8 cellular contexts compared by ENCODE assay signal in genomic region chr5:97142521-97143254, GRCh38. TPM values are rescaled to one million over a fixed set of nuclear protein-coding genes. Genes with fewer than 3 reads are reported as not detected.
DNase-seq lines count a peak whose midpoint lies in the region; ATAC-seq lines count a peak whose summit lies in the region.

Gene LIX1, minus strand, starts transcription at chr5:97142611. Its CDS starts 35 bp downstream, at chr5:97142576.

- H3K9me3 ChIP-seq in Karpas-422 (ENCODE audit: low read length) (no peaks in the 10 kb centered on the region), ectodermal cell (ENCODE audit: control insufficient read depth, low read length) (no peaks in the 10 kb centered on the region)

- peaks cover 6% of the 10 kb centered on the region for H3K27me3 Mint-ChIP-seq in activated naive CD4-positive, alpha-beta T cell treated with anti-CD3 and anti-CD28 coated beads for 36 hours (ENCODE audit: low read depth)
- no peaks in the 10 kb centered on the region for H3K27me3 Mint-ChIP-seq in memory B cell

- no peak within 1 kb of the TSS for H3K4me3 Mint-ChIP-seq in activated naive CD4-positive, alpha-beta T cell treated with anti-CD3 and anti-CD28 coated beads for 36 hours
- no peak within 1 kb of the TSS for H3K4me3 Mint-ChIP-seq in memory B cell

- CTCF ChIA-PET in activated naive CD4-positive, alpha-beta T cell treated with anti-CD3 and anti-CD28 coated beads for 36 hours (lab: Charles Lee) = interaction anchor here (0.6 to 3.2 kb wide), 23 partner anchors 8 to 1625 kb away, joined by 3 to 43 read pairs (median 4); no protein-coding TSS in a partner anchor

- H3K9me2 ChIP-seq in Karpas-422 (replicated peaks; ENCODE audit: insufficient read depth, low read length) = no peaks in the 10 kb centered on the region

- 46 to 47% methylated on average over 6 of the region's 6 CpGs for WGBS in ectodermal cell, 2 experiments

- no peak within 1 kb of the TSS for H3K9ac ChIP-seq in Karpas-422 (ENCODE audit: low read length)

- no peaks in the 10 kb centered on the region for H3K27me3 ChIP-seq in Karpas-422 (ENCODE audit: low read length)
- no peaks in the 10 kb centered on the region for H3K27me3 ChIP-seq in ectodermal cell (ENCODE audit: control insufficient read depth, insufficient read depth, low read length, poor library complexity, severe bottlenecking)

- no peak within 1 kb of the TSS for H3K27ac Mint-ChIP-seq in activated naive CD4-positive, alpha-beta T cell treated with anti-CD3 and anti-CD28 coated beads for 36 hours
- no peak within 1 kb of the TSS for H3K27ac Mint-ChIP-seq in memory B cell

- H3K4me1 Mint-ChIP-seq in activated naive CD4-positive, alpha-beta T cell treated with anti-CD3 and anti-CD28 coated beads for 36 hours (ENCODE audit: low read depth) = no peaks in the 10 kb centered on the region
- no peaks in the 10 kb centered on the region for H3K4me1 Mint-ChIP-seq in memory B cell

- H3K9me3 Mint-ChIP-seq in activated naive CD4-positive, alpha-beta T cell treated with anti-CD3 and anti-CD28 coated beads for 36 hours = no peaks in the 10 kb centered on the region
- no peaks in the 10 kb centered on the region for H3K9me3 Mint-ChIP-seq in memory B cell

- DNase-seq in activated naive CD4-positive, alpha-beta T cell treated with anti-CD3 and anti-CD28 coated beads for 36 hours = peak; percentile 60
- no peak for DNase-seq in activated naive CD4-positive, alpha-beta T cell treated with Interleukin-2 at 50 U/mL for 16 hours
- DNase-seq in Karpas-422 = peak; percentile 79
- DNase-seq in SHP77 treated with DMSO at 0.1 percent for 48 hours (lab: John Stamatoyannopoulos, UW) = peak; percentile 21
- peak in 1 of 2 donors; percentile 7 for DNase-seq in memory B cell (ENCODE audit: low spot score in 2 of 2)
- no peak for DNase-seq in OCI-M2 (lab: John Stamatoyannopoulos, UW; ENCODE audit: unreplicated experiment)

- no peaks in the 10 kb centered on the region for H3K36me3 ChIP-seq in Karpas-422 (ENCODE audit: insufficient read depth, low read length)
- no peaks in the 10 kb centered on the region for H3K36me3 ChIP-seq in ectodermal cell (ENCODE audit: control insufficient read depth, insufficient read depth, low read length)

- H3K27ac ChIP-seq in Karpas-422 (ENCODE audit: low read length) (no peak within 1 kb of the TSS), ectodermal cell (ENCODE audit: insufficient read depth, low read depth, low read length, poor library complexity, severe bottlenecking) (peak within 1 kb of the TSS; percentile 70)

- H3K36me3 Mint-ChIP-seq in activated naive CD4-positive, alpha-beta T cell treated with anti-CD3 and anti-CD28 coated beads for 36 hours (ENCODE audit: low read depth) = no peaks in the 10 kb centered on the region
- no peaks in the 10 kb centered on the region for H3K36me3 Mint-ChIP-seq in memory B cell

- H3K4me2 ChIP-seq in Karpas-422 (ENCODE audit: low read depth, low read length, poor library complexity, severe bottlenecking) = no peak within 1 kb of the TSS

- H3K4me3 ChIP-seq in Karpas-422 (ENCODE audit: low read length) = no peak within 1 kb of the TSS
- peak within 1 kb of the TSS; percentile 54 for H3K4me3 ChIP-seq in ectodermal cell (ENCODE audit: insufficient read depth, low read depth, low read length)

- ATAC-seq in GM21825 (IDR thresholded peaks at IDR 0.05; ENCODE audit: unreplicated experiment) = peak; percentile 83
- peak; percentile 70 for ATAC-seq in memory B cell (ENCODE audit: low read depth)

- no peaks in the 10 kb centered on the region for H4K20me1 ChIP-seq in Karpas-422 (ENCODE audit: insufficient read depth, low read depth, low read length)

- peaks cover 19% of the 10 kb centered on the region for H3K4me1 ChIP-seq in Karpas-422 (ENCODE audit: low read length)
- H3K4me1 ChIP-seq in ectodermal cell (ENCODE audit: control insufficient read depth, insufficient read depth, low read length) = peaks cover 35% of the 10 kb centered on the region

- intact Hi-C loops in activated naive CD4-positive, alpha-beta T cell treated with anti-CD3 and anti-CD28 coated beads for 36 hours (cut with micrococcal nuclease) = loop anchor here (1.0 to 5.0 kb wide), 5 partner anchors 95 to 530 kb away; no protein-coding TSS in a partner anchor

- H3K79me2 ChIP-seq in Karpas-422 (ENCODE audit: low read length) = no peaks in the 10 kb centered on the region

- H2AFZ ChIP-seq in Karpas-422 (ENCODE audit: low read length) = no peak within 1 kb of the TSS

RNA-seq across cellular contexts. Expression of gene LIX1, which starts in this region (rescaled TPM):
- not detected for total RNA-seq in activated naive CD4-positive, alpha-beta T cell treated with anti-CD3 and anti-CD28 coated beads for 36 hours
- total RNA-seq in Karpas-422 (2014; rRNA removed; shearing (Covaris generic); ENCODE audit: low replicate concordance) = not detected in 2 replicates
- polyA plus RNA-seq in ectodermal cell (2013, experiment 1 of 4) = 81.8 TPM
- 83.7 TPM for polyA plus RNA-seq in ectodermal cell (2013, experiment 2 of 4)
- 75.0 TPM for polyA plus RNA-seq in ectodermal cell (2013, experiment 3 of 4)
- 78.2 TPM for polyA plus RNA-seq in ectodermal cell (2013, experiment 4 of 4)

Comparison
In these comparisons a context has a peak if more than half of its experiments do, and no peak if none do; other contexts are left out.
1. Peak in DNase-seq in activated naive CD4-positive, alpha-beta T cell treated with anti-CD3 and anti-CD28 coated beads for 36 hours; RNA of the gene not detected or under 1 TPM.
2. Peak in DNase-seq in Karpas-422; RNA of the gene not detected or under 1 TPM.